In the genomic region with DNA sequence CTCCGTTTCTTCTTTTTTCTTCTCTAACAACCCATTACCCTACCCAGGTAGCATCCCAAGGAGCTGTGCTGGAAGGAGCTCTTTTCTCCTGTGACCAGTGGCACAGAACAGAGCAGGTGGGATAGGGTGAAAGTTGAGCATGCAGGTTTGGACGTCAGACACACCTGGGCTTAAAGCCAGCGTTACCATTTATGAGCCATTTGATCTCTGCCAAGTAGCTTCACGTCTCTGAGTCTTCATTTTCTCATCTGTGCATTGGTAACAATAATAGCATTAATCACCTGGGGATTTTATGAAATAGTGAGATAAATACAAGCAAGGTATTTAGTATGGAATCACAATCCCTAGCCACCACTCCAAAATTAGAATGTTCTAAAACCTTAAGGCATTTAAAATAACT, we compare ENCODE assay signal across 24 cellular contexts.
DNase-seq lines count a peak whose midpoint lies in the region; ATAC-seq and TF ChIP-seq lines count a peak whose summit lies in the region.
"Had no signal": no experiment of that assay in that cellular context is flagged by ENCODE, and none has a peak within 500 bp of the region (broad histone marks: within the 10 kb centered on the region; RNA-seq: fewer than 3 reads in every experiment).

No MANE protein-coding gene starts in this region.

- 78% methylated on average over 2 of the region's 4 CpGs for WGBS in mesenchymal stem cell

- H2BK5ac ChIP-seq in mesenchymal stem cell (ENCODE audit: low read depth, low read length, poor library complexity, severe bottlenecking): no peak overlapping the region

- no TSS peak for BruUV-seq in MCF 10A (replicated peaks; lab: Mats Ljungman, UMichigan)

- H2BK15ac ChIP-seq in mesenchymal stem cell (ENCODE audit: low read depth, poor library complexity, severe bottlenecking): no peak overlapping the region

- no peak overlapping the region for H3K27ac ChIP-seq in breast epithelium
- H3K27ac ChIP-seq in RWPE2 (ENCODE audit: poor library complexity, severe bottlenecking): no peak overlapping the region
- H3K27ac ChIP-seq in mesenchymal stem cell (ENCODE audit: low read length, poor library complexity, severe bottlenecking): no peak overlapping the region
- no peak overlapping the region for H3K27ac ChIP-seq in CD8-positive, alpha-beta T cell (ENCODE audit: low read depth, low read length)
- H3K27ac ChIP-seq: BLaER1 treated with 17β-estradiol and CSF1 and Interleukin-3, amounts not matched to agents 10 nM and 100 nM; esophagus squamous epithelium had no signal

- H4K91ac ChIP-seq in mesenchymal stem cell (ENCODE audit: low read length): no peak overlapping the region

- H3K36me3 Mint-ChIP-seq in MCF 10A (ENCODE audit: insufficient read depth, unreplicated experiment): no peaks in the 10 kb centered on the region
- no peaks in the 10 kb centered on the region for H3K36me3 Mint-ChIP-seq in CD8-positive, alpha-beta T cell

- no peaks in the 10 kb centered on the region for H3K27me3 ChIP-seq in breast epithelium
- peaks cover 23% of the 10 kb centered on the region for H3K27me3 ChIP-seq in RWPE2 (ENCODE audit: insufficient read depth, poor library complexity, severe bottlenecking)
- peaks cover 2 to 24% of the 10 kb centered on the region in 2 experiments for H3K27me3 ChIP-seq in mesenchymal stem cell (ENCODE audit: control insufficient read depth in 1 of 2, insufficient read depth in 1 of 2, low read length in 2 of 2)
- no peaks in the 10 kb centered on the region for H3K27me3 ChIP-seq in CD8-positive, alpha-beta T cell (ENCODE audit: insufficient read depth, low read length)
- H3K27me3 ChIP-seq: BLaER1 treated with 17β-estradiol and CSF1 and Interleukin-3, amounts not matched to agents 10 nM and 100 nM; MG63 had no signal

- H2BK120ac ChIP-seq in mesenchymal stem cell (ENCODE audit: low read depth, low read length): no peak overlapping the region

- TF ChIP-seq CTCF in MCF 10A (IDR thresholded peaks at IDR 0.05; ENCODE audit: unreplicated experiment) (no peak), breast epithelium (IDR thresholded peaks at IDR 0.05) (no peak), RWPE2 (IDR thresholded peaks at IDR 0.05; ENCODE audit: poor library complexity, severe bottlenecking) (no peak)
- TF ChIP-seq CTCF in CD8-positive, alpha-beta T cell (IDR thresholded peaks at IDR 0.05): no peak

- H2AFZ ChIP-seq in mesenchymal stem cell (ENCODE audit: low read depth, low read length): no peak overlapping the region

- POLR2A ChIA-PET in MCF 10A (lab: Yijun Ruan, JAX): interaction anchor here (0.6 kb wide), 2 partner anchors 18 to 177 kb away, joined by 3 to 4 read pairs; no protein-coding TSS in a partner anchor
- POLR2A ChIA-PET in CD8-positive, alpha-beta T cell (lab: Charles Lee): no interaction called here

- CTCF ChIA-PET in MCF 10A (lab: Yijun Ruan, JAX): interaction anchor here (0.6 kb wide), 1 partner anchor 436 kb away, joined by 3 read pairs; no protein-coding TSS in a partner anchor
- CTCF ChIA-PET in CD8-positive, alpha-beta T cell (lab: Charles Lee): no interaction called here

- no peaks in the 10 kb centered on the region for H3K4me1 ChIP-seq in breast epithelium
- no peaks in the 10 kb centered on the region for H3K4me1 ChIP-seq in RWPE2 (ENCODE audit: insufficient read depth, poor library complexity, severe bottlenecking)
- peaks cover 2% of the 10 kb centered on the region for H3K4me1 ChIP-seq in mesenchymal stem cell (ENCODE audit: control insufficient read depth, insufficient read depth, low read depth, low read length)
- H3K4me1 ChIP-seq in CD8-positive, alpha-beta T cell (ENCODE audit: insufficient read depth, low read length): no peaks in the 10 kb centered on the region

- H3K27ac Mint-ChIP-seq in MCF 10A (ENCODE audit: low read depth, unreplicated experiment): no peak overlapping the region
- H3K27ac Mint-ChIP-seq in CD8-positive, alpha-beta T cell: no peak overlapping the region
- H3K27ac Mint-ChIP-seq: activated CD8-positive, alpha-beta T cell treated with anti-CD3 and anti-CD28 coated beads for 36 hours; activated T-cell treated with anti-CD3 and anti-CD28 coated beads, Interleukin-2, amount 50 U/mL, for 72 hours; H9; nephron progenitor cell; progenitor cell of endocrine pancreas had no signal

- H3K79me1 ChIP-seq in mesenchymal stem cell (replicated peaks; ENCODE audit: low read length, poor library complexity, severe bottlenecking): no peaks in the 10 kb centered on the region

- intact Hi-C loops in MCF 10A (cut with micrococcal nuclease): no loop called here
- intact Hi-C loops in breast epithelium (cut with DNase I; ENCODE audit: low total_unique reads): no loop called here
- intact Hi-C loops in CD8-positive, alpha-beta T cell (cut with DNase I, micrococcal nuclease): no loop called here

- no peak overlapping the region for H3K9ac ChIP-seq in mesenchymal stem cell (ENCODE audit: low read length)
- H3K9ac ChIP-seq: BLaER1 treated with 17β-estradiol and CSF1 and Interleukin-3, amounts not matched to agents 10 nM and 100 nM had no signal

- no peak overlapping the region for H2AK5ac ChIP-seq in mesenchymal stem cell (ENCODE audit: low read length, severe bottlenecking)

- H2BK12ac ChIP-seq in mesenchymal stem cell (ENCODE audit: low read length in 2 of 2): no peak overlapping the region

- H3K9me3 ChIP-seq in breast epithelium (no peaks in the 10 kb centered on the region), RWPE2 (ENCODE audit: severe bottlenecking) (no peaks in the 10 kb centered on the region), mesenchymal stem cell (ENCODE audit: control insufficient read depth, low read length) (no peaks in the 10 kb centered on the region)
- no peaks in the 10 kb centered on the region for H3K9me3 ChIP-seq in CD8-positive, alpha-beta T cell (ENCODE audit: low read length)
- H3K9me3 ChIP-seq: esophagus squamous epithelium, MG63 had no signal

- H3K36me3 ChIP-seq in breast epithelium (no peaks in the 10 kb centered on the region), RWPE2 (ENCODE audit: low read depth) (no peaks in the 10 kb centered on the region), mesenchymal stem cell (ENCODE audit: control insufficient read depth in 1 of 2, insufficient read depth in 2 of 2, low read depth in 1 of 2, low read length in 2 of 2) (no peaks in the 10 kb centered on the region)
- H3K36me3 ChIP-seq in CD8-positive, alpha-beta T cell (ENCODE audit: insufficient read depth, low read length): no peaks in the 10 kb centered on the region
- H3K36me3 ChIP-seq: BLaER1 treated with 17β-estradiol and CSF1 and Interleukin-3, amounts not matched to agents 10 nM and 100 nM; esophagus squamous epithelium; MG63 had no signal

- peaks cover 47% of the 10 kb centered on the region for H3K27me3 Mint-ChIP-seq in MCF 10A (ENCODE audit: insufficient read depth, unreplicated experiment)
- H3K27me3 Mint-ChIP-seq in CD8-positive, alpha-beta T cell (ENCODE audit: low read depth): peaks cover 6% of the 10 kb centered on the region

- H4K8ac ChIP-seq in mesenchymal stem cell (ENCODE audit: low read length): no peak overlapping the region

- DNase-seq in MCF 10A (ENCODE audit: unreplicated experiment) (peak; percentile 11), breast epithelium (ENCODE audit: low spot score in 2 of 2) (no peak), NCI-H2107 (lab: John Stamatoyannopoulos, UW) (peak; percentile 11), RWPE2 (ENCODE audit: low spot score) (no peak), mesenchymal stem cell (no peak)
- DNase-seq in CD8-positive, alpha-beta T cell: no peak
- no peak for DNase-seq in effector CD4-positive, alpha-beta T cell
- DNase-seq: activated CD8-positive, alpha-beta T cell treated with anti-CD3 and anti-CD28 coated beads for 36 hours; activated naive CD4-positive, alpha-beta T cell treated with anti-CD3 and anti-CD28 coated beads, Interleukin-2, amount 50 U/mL, for 16 hours; activated T-cell treated with anti-CD3 and anti-CD28 coated beads, Interleukin-2, amount 50 U/mL, for 72 hours; aorta; DND-41; effector memory CD4-positive, alpha-beta T cell; esophagus squamous epithelium; H9; left cardiac atrium; MG63; NCI-H446; nephron progenitor cell; stimulated activated CD4-positive, alpha-beta T cell treated with anti-CD3 and anti-CD28 coated beads, Interleukin-4, amount 100 ng/mL, for 4 hours; T-helper 1 cell had no signal

- H3K14ac ChIP-seq in mesenchymal stem cell (ENCODE audit: low read length in 2 of 2): no peak overlapping the region

- H3K4me3 ChIP-seq in breast epithelium: no peak overlapping the region
- H3K4me3 ChIP-seq in RWPE2 (ENCODE audit: severe bottlenecking): no peak overlapping the region
- no peak overlapping the region for H3K4me3 ChIP-seq in mesenchymal stem cell (ENCODE audit: insufficient read depth in 1 of 2, low read depth in 1 of 2, low read length in 2 of 2)
- H3K4me3 ChIP-seq in CD8-positive, alpha-beta T cell (ENCODE audit: low read depth, low read length): no peak overlapping the region
- H3K4me3 ChIP-seq: BLaER1 treated with 17β-estradiol and CSF1 and Interleukin-3, amounts not matched to agents 10 nM and 100 nM; esophagus squamous epithelium; MG63 had no signal

- TF ChIP-seq POLR2A in breast epithelium (IDR thresholded peaks at IDR 0.05): no peak

- H3K4me2 ChIP-seq in mesenchymal stem cell (ENCODE audit: low read length, poor library complexity, severe bottlenecking): no peak overlapping the region

- peak; percentile 48; the same call in 2 of the 3 replicates for ATAC-seq in RWPE2 (ENCODE audit: low read depth)
- ATAC-seq in esophagus mucosa: no peak
- ATAC-seq in CD8-positive, alpha-beta T cell: no peak
- ATAC-seq: activated CD8-positive, alpha-beta T cell treated with anti-CD3 and anti-CD28 coated beads for 36 hours; activated T-cell treated with anti-CD3 and anti-CD28 coated beads, Interleukin-2, amount 50 U/mL, for 72 hours; left cardiac atrium had no signal

- H3K18ac ChIP-seq in mesenchymal stem cell (ENCODE audit: low read depth in 1 of 2, low read length in 2 of 2): no peak overlapping the region

- no peaks in the 10 kb centered on the region for H3K9me3 Mint-ChIP-seq in MCF 10A (ENCODE audit: unreplicated experiment)
- no peaks in the 10 kb centered on the region for H3K9me3 Mint-ChIP-seq in CD8-positive, alpha-beta T cell
- H3K9me3 Mint-ChIP-seq: activated CD8-positive, alpha-beta T cell treated with anti-CD3 and anti-CD28 coated beads for 36 hours; activated T-cell treated with anti-CD3 and anti-CD28 coated beads, Interleukin-2, amount 50 U/mL, for 72 hours; nephron progenitor cell had no signal

- no peak overlapping the region for H3K23ac ChIP-seq in mesenchymal stem cell (ENCODE audit: low read length in 2 of 2)

- no peak overlapping the region for H3K4me3 Mint-ChIP-seq in MCF 10A (ENCODE audit: unreplicated experiment)
- H3K4me3 Mint-ChIP-seq in CD8-positive, alpha-beta T cell: no peak overlapping the region
- H3K4me3 Mint-ChIP-seq: activated CD8-positive, alpha-beta T cell treated with anti-CD3 and anti-CD28 coated beads for 36 hours; activated T-cell treated with anti-CD3 and anti-CD28 coated beads, Interleukin-2, amount 50 U/mL, for 72 hours; H9; nephron progenitor cell had no signal

- no peak overlapping the region for H3K4ac ChIP-seq in mesenchymal stem cell (ENCODE audit: low read depth in 1 of 2, low read length in 2 of 2)

- H3K4me1 Mint-ChIP-seq in MCF 10A (ENCODE audit: insufficient read depth, unreplicated experiment): no peaks in the 10 kb centered on the region
- peaks cover 3% of the 10 kb centered on the region for H3K4me1 Mint-ChIP-seq in CD8-positive, alpha-beta T cell (ENCODE audit: low read depth)

Comparison
In these comparisons a context has a peak if more than half of its experiments do, and no peak if none do; other contexts are left out.
1. DNase-seq: peak in MCF 10A (single experiment) and NCI-H2107 (single experiment); none in breast epithelium (0 of 2), RWPE2 (single experiment), mesenchymal stem cell (single experiment), CD8-positive, alpha-beta T cell (0 of 7) and effector CD4-positive, alpha-beta T cell (single experiment).